ENCODE assay signal across 23 cellular contexts in genomic region chr2:69709290-69709689, GRCh38. TPM values are rescaled to one million over a fixed set of nuclear protein-coding genes. Genes with fewer than 3 reads are reported as not detected.
DNase-seq lines count a peak whose midpoint lies in the region; FAIRE-seq and TF ChIP-seq lines count a peak whose summit lies in the region.
"Had no signal": no experiment of that assay in that cellular context is flagged by ENCODE, and none has a peak within 500 bp of the region (broad histone marks: within the 10 kb centered on the region; RNA-seq: fewer than 3 reads in every experiment).

No MANE protein-coding gene starts in this region.

- H3K36me3 Mint-ChIP-seq in endothelial cell (ENCODE audit: low read depth, unreplicated experiment) = peaks cover 3% of the 10 kb centered on the region

- DNase-seq in Ammon's horn (ENCODE audit: low spot score) (peak; percentile 37), NCI-H69 (lab: John Stamatoyannopoulos, UW) (peak; percentile 3), endothelial cell (ENCODE audit: low spot score) (no peak), WERI-Rb-1 (no peak), GM19239 (ENCODE audit: insufficient read length, low spot score) (no peak), GM10266 (ENCODE audit: extremely low spot score) (no peak), AML-193 (lab: John Stamatoyannopoulos, UW) (no peak)
- DNase-seq: BE2C, COR-L47, DMS79 treated with DMSO at 0.1 percent for 48 hours, KG1, NCI-H1092 treated with DMSO at 0.1 percent for 48 hours, NCI-H2081, NCI-H2171 treated with DMSO at 0.1 percent for 48 hours, NCI-H524 treated with DMSO at 0.1 percent for 48 hours, SJCRH30 had no signal

- H3K4me3 ChIP-seq in parathyroid adenoma (ENCODE audit: low read depth, low read length) (no peak overlapping the region), WERI-Rb-1 (ENCODE audit: low read depth, low read length) (no peak overlapping the region)
- H3K4me3 ChIP-seq: SJCRH30 had no signal

- peak overlapping the region; percentile 15 for H3K4me2 ChIP-seq in parathyroid adenoma (ENCODE audit: low read length)

- H3K27ac ChIP-seq in parathyroid adenoma (no peak overlapping the region), WERI-Rb-1 (no peak overlapping the region)
- H3K27ac ChIP-seq: HL-60, SJCRH30 had no signal

- no peaks in the 10 kb centered on the region for H3K9me3 Mint-ChIP-seq in endothelial cell (ENCODE audit: unreplicated experiment)
- H3K9me3 Mint-ChIP-seq: T-helper 1 cell treated with Interleukin-12 subunit alpha and Interleukin-12 subunit beta and Interleukin-4 antibody, amounts not matched to agents 30 μg/mL and 1 μg/mL, for 36 hours had no signal

- H3K27me3 ChIP-seq in parathyroid adenoma (ENCODE audit: control insufficient read depth, insufficient read depth, low read length) (no peaks in the 10 kb centered on the region), WERI-Rb-1 (ENCODE audit: insufficient read depth, low read depth, severe bottlenecking) (no peaks in the 10 kb centered on the region)
- H3K27me3 ChIP-seq: BE2C, SJCRH30 had no signal

- peaks cover 4% of the 10 kb centered on the region for H3K4me1 Mint-ChIP-seq in endothelial cell (ENCODE audit: unreplicated experiment)

- H3K36me3 ChIP-seq in parathyroid adenoma (ENCODE audit: control insufficient read depth, insufficient read depth, low read length) = no peaks in the 10 kb centered on the region
- no peaks in the 10 kb centered on the region for H3K36me3 ChIP-seq in WERI-Rb-1
- H3K36me3 ChIP-seq: BE2C, SJCRH30 had no signal

- no peak overlapping the region for H3K4me3 Mint-ChIP-seq in endothelial cell (ENCODE audit: unreplicated experiment)
- H3K4me3 Mint-ChIP-seq: T-helper 1 cell treated with Interleukin-12 subunit alpha and Interleukin-12 subunit beta and Interleukin-4 antibody, amounts not matched to agents 30 μg/mL and 1 μg/mL, for 36 hours had no signal

- peaks cover 1% of the 10 kb centered on the region for H3K27me3 Mint-ChIP-seq in endothelial cell (ENCODE audit: unreplicated experiment)

- H3K79me2 ChIP-seq in parathyroid adenoma = peaks cover 14% of the 10 kb centered on the region

- H3K9me3 ChIP-seq in parathyroid adenoma (ENCODE audit: control insufficient read depth, low read length) (no peaks in the 10 kb centered on the region), WERI-Rb-1 (ENCODE audit: severe bottlenecking) (peaks cover 3% of the 10 kb centered on the region)
- H3K9me3 ChIP-seq: BE2C had no signal

- H3K4me1 ChIP-seq in parathyroid adenoma = peaks cover 9% of the 10 kb centered on the region
- H3K4me1 ChIP-seq: BE2C, SJCRH30 had no signal

- peak overlapping the region; percentile 78 for H3K27ac Mint-ChIP-seq in endothelial cell (ENCODE audit: unreplicated experiment)
- H3K27ac Mint-ChIP-seq: T-helper 1 cell treated with Interleukin-12 subunit alpha and Interleukin-12 subunit beta and Interleukin-4 antibody, amounts not matched to agents 30 μg/mL and 1 μg/mL, for 36 hours had no signal

- no peak for TF ChIP-seq CTCF in endothelial cell (IDR thresholded peaks at IDR 0.05; ENCODE audit: unreplicated experiment)
- no peak for TF ChIP-seq CTCF in parathyroid adenoma (IDR thresholded peaks at IDR 0.05)
- no peak for TF ChIP-seq CTCF in WERI-Rb-1 (IDR thresholded peaks at IDR 0.05; ENCODE audit: low read depth, low read length)
- TF ChIP-seq CTCF in GM10266 (IDR thresholded peaks at IDR 0.05; ENCODE audit: control insufficient read depth, insufficient read depth, low read depth, missing control alignments) = no peak

- no peak overlapping the region for H3K9ac ChIP-seq in parathyroid adenoma

- no peak for FAIRE-seq in GM19239 (lab: Jason Lieb, UNC)
- FAIRE-seq: GM18507, H54, HepG2, RCC 7860 had no signal

- H2AFZ ChIP-seq in parathyroid adenoma = peak overlapping the region; percentile 50

RNA-seq across cellular contexts. Expression of gene ANXA4, which starts 32.6 kb away (rescaled TPM):
- 29.4 TPM for total RNA-seq in endothelial cell (ENCODE audit: unreplicated experiment)

Comparison
In these comparisons a context has a peak if more than half of its experiments do, and no peak if none do; other contexts are left out.
1. DNase-seq: peak in Ammon's horn (single experiment) and NCI-H69 (single experiment); none in endothelial cell (single experiment), WERI-Rb-1 (single experiment), GM19239 (single experiment), GM10266 (single experiment) and AML-193 (0 of 2).